Comparison of ENCODE assay signal across 18 cellular contexts in genomic region chr5:79011869-79012268, GRCh38. TPM values are rescaled to one million over a fixed set of nuclear protein-coding genes. Genes with fewer than 3 reads are reported as not detected.
DNase-seq lines count a peak whose midpoint lies in the region; ATAC-seq and TF ChIP-seq lines count a peak whose summit lies in the region.
"Had no signal": no experiment of that assay in that cellular context is flagged by ENCODE, and none has a peak within 500 bp of the region (broad histone marks: within the 10 kb centered on the region; RNA-seq: fewer than 3 reads in every experiment).

No MANE protein-coding gene starts in this region.

- no peak overlapping the region for H3K9ac ChIP-seq in GM23248
- H3K9ac ChIP-seq: BLaER1 had no signal

- H3K79me2 ChIP-seq in GM23248 (ENCODE audit: insufficient read depth) (no peaks in the 10 kb centered on the region), osteoblast (ENCODE audit: insufficient read depth, low read length) (no peaks in the 10 kb centered on the region)

- TF ChIP-seq CTCF in HFFc6 (IDR thresholded peaks at IDR 0.05) (peak; percentile 26), osteoblast (IDR thresholded peaks at IDR 0.05; ENCODE audit: extremely low read depth, low read depth, low read length) (no peak)

- peaks cover 17% of the 10 kb centered on the region for H3K27me3 Mint-ChIP-seq in HFFc6 (ENCODE audit: insufficient read depth)
- H3K27me3 Mint-ChIP-seq in CD8-positive, alpha-beta memory T cell: peaks cover 18 to 32% of the 10 kb centered on the region in 2 donors

- H3K9me3 ChIP-seq in GM23248 (ENCODE audit: low read depth) (no peaks in the 10 kb centered on the region), osteoblast (ENCODE audit: low read depth, low read length) (peaks cover 2% of the 10 kb centered on the region)
- no peaks in the 10 kb centered on the region for H3K9me3 ChIP-seq in CD8-positive, alpha-beta memory T cell (ENCODE audit: low read length)
- H3K9me3 ChIP-seq: BE2C, Caco-2 had no signal

- no peak overlapping the region for H3K4me3 Mint-ChIP-seq in HFFc6
- H3K4me3 Mint-ChIP-seq in CD8-positive, alpha-beta memory T cell: no peak overlapping the region
- H3K4me3 Mint-ChIP-seq: CD14-positive monocyte; CD4-positive, alpha-beta memory T cell; CD4-positive, CD25-positive, alpha-beta regulatory T cell had no signal

- H3K4me3 ChIP-seq in GM23248: no peak overlapping the region
- no peak overlapping the region for H3K4me3 ChIP-seq in osteoblast (ENCODE audit: insufficient read depth, low read length)
- H3K4me3 ChIP-seq in CD8-positive, alpha-beta memory T cell (ENCODE audit: low read length): no peak overlapping the region
- H3K4me3 ChIP-seq: BLaER1 had no signal

- CTCF ChIA-PET in CD8-positive, alpha-beta memory T cell (lab: Charles Lee): interaction anchor here (1.3 to 1.5 kb wide), 2 partner anchors 10 to 13 kb away, joined by 3 to 4 read pairs; no protein-coding TSS in a partner anchor

- H3K36me3 ChIP-seq in GM23248 (ENCODE audit: low read depth) (no peaks in the 10 kb centered on the region), osteoblast (ENCODE audit: insufficient read depth, low read length) (no peaks in the 10 kb centered on the region)
- no peaks in the 10 kb centered on the region for H3K36me3 ChIP-seq in CD8-positive, alpha-beta memory T cell (ENCODE audit: insufficient read depth, low read length)
- H3K36me3 ChIP-seq: BE2C, BLaER1 had no signal

- peaks cover 30% of the 10 kb centered on the region for H3K4me1 Mint-ChIP-seq in HFFc6 (ENCODE audit: low read depth)
- H3K4me1 Mint-ChIP-seq in CD8-positive, alpha-beta memory T cell: no peaks in the 10 kb centered on the region
- H3K4me1 Mint-ChIP-seq: CD14-positive monocyte; CD4-positive, alpha-beta memory T cell; CD4-positive, CD25-positive, alpha-beta regulatory T cell had no signal

- no peak for ATAC-seq in GM19463 (IDR thresholded peaks at IDR 0.05; ENCODE audit: unreplicated experiment)

- H3K36me3 Mint-ChIP-seq in HFFc6 (ENCODE audit: low read depth): peaks cover 8% of the 10 kb centered on the region
- peaks cover 0 to 11% (median 2%) of the 10 kb centered on the region in 3 donors for H3K36me3 Mint-ChIP-seq in CD8-positive, alpha-beta memory T cell
- H3K36me3 Mint-ChIP-seq: CD14-positive monocyte; CD4-positive, CD25-positive, alpha-beta regulatory T cell had no signal

- DNase-seq in GM23248 (no peak), HFFc6 (no peak), osteoblast (ENCODE audit: insufficient read length, low spot score, missing footprints) (no peak), NCI-H2227 (lab: John Stamatoyannopoulos, UW; ENCODE audit: unreplicated experiment) (no peak)
- no peak for DNase-seq in CD8-positive, alpha-beta memory T cell
- DNase-seq: 8988T; ACHN; BE2C; C1 segment of cervical spinal cord; Caco-2; Calu3; CD4-positive, alpha-beta memory T cell; DMS79 treated with DMSO at 0.1 percent for 48 hours; GF-D8 had no signal

- no peaks in the 10 kb centered on the region for H4K20me1 ChIP-seq in GM23248 (ENCODE audit: insufficient read depth)
- H4K20me1 ChIP-seq in osteoblast (ENCODE audit: insufficient read depth, low read length): no peaks in the 10 kb centered on the region
- H4K20me1 ChIP-seq: BLaER1 had no signal

- peaks cover 12% of the 10 kb centered on the region; the same call in 1 of the 2 replicates for H3K9me3 Mint-ChIP-seq in HFFc6
- H3K9me3 Mint-ChIP-seq in CD8-positive, alpha-beta memory T cell: peaks cover 0 to 17% (median 11%) of the 10 kb centered on the region in 5 donors

- no peak overlapping the region for H3K27ac Mint-ChIP-seq in HFFc6
- no peak overlapping the region for H3K27ac Mint-ChIP-seq in CD8-positive, alpha-beta memory T cell
- H3K27ac Mint-ChIP-seq: CD14-positive monocyte; CD4-positive, alpha-beta memory T cell; CD4-positive, CD25-positive, alpha-beta regulatory T cell had no signal

- H2AFZ ChIP-seq in GM23248: no peak overlapping the region
- no peak overlapping the region for H2AFZ ChIP-seq in osteoblast (ENCODE audit: low read length)

- POLR2A ChIA-PET in CD8-positive, alpha-beta memory T cell (lab: Charles Lee): no interaction called here

- peak overlapping the region; percentile 9 for H3K4me2 ChIP-seq in GM23248 (ENCODE audit: unreplicated experiment)
- no peak overlapping the region for H3K4me2 ChIP-seq in osteoblast (ENCODE audit: insufficient read depth, low read length)
- H3K4me2 ChIP-seq: BLaER1 had no signal

- in situ Hi-C loops in GM23248 (cut with MboI): loop anchor here (10.0 kb wide), 1 partner anchor 453 kb away; no protein-coding TSS in a partner anchor

- no peaks in the 10 kb centered on the region for H3K9me2 ChIP-seq in GM23248 (ENCODE audit: insufficient read depth)

- peaks cover 5% of the 10 kb centered on the region; the same call in 1 of the 2 replicates for H3K4me1 ChIP-seq in GM23248 (ENCODE audit: insufficient read depth)
- H3K4me1 ChIP-seq in osteoblast (ENCODE audit: insufficient read depth, low read length): peaks cover 17% of the 10 kb centered on the region
- H3K4me1 ChIP-seq in CD8-positive, alpha-beta memory T cell (ENCODE audit: insufficient read depth, low read length): no peaks in the 10 kb centered on the region
- H3K4me1 ChIP-seq: BE2C, BLaER1, Caco-2 had no signal

- no peaks in the 10 kb centered on the region for H3K27me3 ChIP-seq in GM23248 (replicated peaks; ENCODE audit: insufficient read depth)
- no peaks in the 10 kb centered on the region for H3K27me3 ChIP-seq in osteoblast (ENCODE audit: insufficient read depth, low read length)
- H3K27me3 ChIP-seq in CD8-positive, alpha-beta memory T cell (ENCODE audit: insufficient read depth, low read length, poor library complexity, severe bottlenecking): no peaks in the 10 kb centered on the region
- H3K27me3 ChIP-seq: BLaER1 had no signal

- peaks cover 17% of the 10 kb centered on the region for H3F3A ChIP-seq in GM23248 (ENCODE audit: insufficient read depth)

- H3K27ac ChIP-seq in GM23248 (0 out of 2 replicates have a peak overlapping the region, but pooled peaks have one; percentile 12), osteoblast (ENCODE audit: low read depth, low read length) (peak overlapping the region; percentile 63)
- H3K27ac ChIP-seq in CD8-positive, alpha-beta memory T cell (ENCODE audit: low read depth, low read length): no peak overlapping the region
- H3K27ac ChIP-seq: BLaER1 had no signal

RNA-seq across cellular contexts. Expression of gene ARSB, which starts 26.8 kb away (rescaled TPM):
- total RNA-seq in GM23248 (2014; rRNA removed; shearing (Covaris generic)): 35.3 and 43.7 TPM in 2 replicates
- 30.1 and 30.5 TPM in 2 replicates for polyA plus RNA-seq in GM23248 (2016; fragmentation: Nextera tagmentation; extraction: Ambion mirVana)
- 10 to 100 TPM; 24.4 to 32.7 (median 27.8) TPM for total RNA-seq in HFFc6 (2021; fragmentation: NEBNext Ultra II Directional; extraction: Animal tissue kit (Norgen Biotek cat#: 25700))
- total RNA-seq in osteoblast: 33.6 and 38.4 TPM in 2 replicates
- 10 to 100 TPM; 19.6 to 19.9 TPM for total RNA-seq in CD8-positive, alpha-beta memory T cell
- 5.1 TPM for polyA plus RNA-seq in CD8-positive, alpha-beta memory T cell

RNA-seq across cellular contexts. Expression of gene DMGDH, which starts 57.6 kb away (rescaled TPM):
- total RNA-seq in GM23248 (2014; rRNA removed; shearing (Covaris generic)): 0.38 and 1.6 TPM in 2 replicates
- 1.5 and 2.8 TPM in 2 replicates for polyA plus RNA-seq in GM23248 (2016; fragmentation: Nextera tagmentation; extraction: Ambion mirVana)
- total RNA-seq in HFFc6 (2021; fragmentation: NEBNext Ultra II Directional; extraction: Animal tissue kit (Norgen Biotek cat#: 25700)): under 1 TPM in 5 of 6 experiments, not detected in 1; 0.18 to 0.58 (median 0.52) TPM
- 7.2 and 9.7 TPM in 2 replicates for total RNA-seq in osteoblast
- not detected for total RNA-seq in CD8-positive, alpha-beta memory T cell
- not detected for polyA plus RNA-seq in CD8-positive, alpha-beta memory T cell
- polyA plus RNA-seq: CD14-positive monocyte had no signal

RNA-seq across cellular contexts. Expression of gene BHMT2, which starts 57.7 kb away (rescaled TPM):
- 4.4 and 15.9 TPM in 2 replicates for total RNA-seq in GM23248 (2014; rRNA removed; shearing (Covaris generic))
- polyA plus RNA-seq in GM23248 (2016; fragmentation: Nextera tagmentation; extraction: Ambion mirVana): 6.2 and 7.0 TPM in 2 replicates
- total RNA-seq in HFFc6 (2021; fragmentation: NEBNext Ultra II Directional; extraction: Animal tissue kit (Norgen Biotek cat#: 25700)): 1 to 10 TPM in 3 of 6 experiments, under 1 TPM in 1, not detected in 2; 0.85 to 1.6 (median 1.1) TPM
- 8.3 and 12.1 TPM in 2 replicates for total RNA-seq in osteoblast
- not detected for total RNA-seq in CD8-positive, alpha-beta memory T cell
- polyA plus RNA-seq in CD8-positive, alpha-beta memory T cell: not detected
- total RNA-seq: Caco-2; Calu3; CD4-positive, alpha-beta memory T cell; CD4-positive, CD25-positive, alpha-beta regulatory T cell had no signal
- polyA plus RNA-seq: CD14-positive monocyte; CD4-positive, alpha-beta memory T cell; CD4-positive, CD25-positive, alpha-beta regulatory T cell had no signal
